28 cellular contexts compared by ENCODE assay signal in the genomic region with DNA sequence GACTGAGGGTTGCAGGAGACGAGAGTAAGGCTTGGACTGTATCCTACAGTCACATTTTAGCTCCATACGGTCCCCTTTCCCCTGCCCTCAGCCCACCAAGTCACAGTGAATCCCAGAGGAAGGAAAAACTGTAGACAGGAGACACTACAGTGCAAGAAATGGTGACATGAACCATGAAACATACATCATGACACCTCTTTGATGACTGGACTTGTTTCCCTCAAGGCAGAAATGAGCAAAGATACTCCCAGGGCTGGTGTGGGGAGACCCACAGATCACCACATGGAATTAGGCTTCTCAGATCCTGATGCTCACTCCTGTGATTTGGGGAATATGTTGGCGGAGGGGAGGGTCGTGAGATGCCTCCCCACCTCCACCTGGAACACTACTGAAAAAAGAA. TPM values are rescaled to one million over a fixed set of nuclear protein-coding genes. Genes with fewer than 3 reads are reported as not detected.
"Had no signal": no experiment of that assay in that cellular context is flagged by ENCODE, and none has a peak within 500 bp of the region (broad histone marks: within the 10 kb centered on the region; RNA-seq: fewer than 3 reads in every experiment).

No MANE protein-coding gene starts in this region.

- H3K27me3 ChIP-seq: breast epithelium, SJCRH30 had no signal

- H3K9me3 ChIP-seq: breast epithelium, SJCRH30, SK-N-SH had no signal

- H3K27ac ChIP-seq: breast epithelium, RWPE1, SJCRH30 had no signal

- H3K4me3 ChIP-seq: breast epithelium, SJCRH30 had no signal

- H3K4me1 ChIP-seq: breast epithelium had no signal

- H3K9me3 Mint-ChIP-seq: activated B cell treated with CpG ODN at 0.5 μM for 24 hours; activated CD4-positive, alpha-beta memory T cell treated with anti-CD3 and anti-CD28 coated beads, Interleukin-2, amount 10 ng/mL, durations not matched to agents 7 days and 5 days; activated CD4-positive, alpha-beta T cell treated with anti-CD3 and anti-CD28 coated beads, Interleukin-2, amount 10 ng/mL, durations not matched to agents 7 days and 5 days; activated naive CD4-positive, alpha-beta T cell treated with anti-CD3 and anti-CD28 coated beads, Interleukin-2, amount 50 U/mL, for 24 hours had no signal

- H3K36me3 Mint-ChIP-seq: activated naive CD4-positive, alpha-beta T cell treated with anti-CD3 and anti-CD28 coated beads, Interleukin-2, amount 50 U/mL, for 24 hours had no signal

- H3K27me3 Mint-ChIP-seq: activated naive CD4-positive, alpha-beta T cell treated with anti-CD3 and anti-CD28 coated beads, Interleukin-2, amount 50 U/mL, for 24 hours had no signal

- H3K36me3 ChIP-seq: breast epithelium, SJCRH30 had no signal

- H3K4me1 Mint-ChIP-seq: activated B cell treated with CpG ODN at 0.5 μM for 24 hours had no signal

- H3K4me3 Mint-ChIP-seq: activated B cell treated with CpG ODN at 0.5 μM for 24 hours; activated CD4-positive, alpha-beta memory T cell treated with anti-CD3 and anti-CD28 coated beads, Interleukin-2, amount 10 ng/mL, durations not matched to agents 7 days and 5 days; activated CD4-positive, alpha-beta T cell treated with anti-CD3 and anti-CD28 coated beads, Interleukin-2, amount 10 ng/mL, durations not matched to agents 7 days and 5 days had no signal

- DNase-seq: activated B cell treated with CpG ODN at 0.5 μM for 24 hours; activated CD4-positive, alpha-beta memory T cell treated with anti-CD3 and anti-CD28 coated beads, Interleukin-2, amount 10 ng/mL, durations not matched to agents 7 days and 5 days; activated CD4-positive, alpha-beta T cell treated with anti-CD3 and anti-CD28 coated beads for 1 hour; activated CD4-positive, alpha-beta T cell treated with anti-CD3 and anti-CD28 coated beads, Interleukin-2, amount 10 ng/mL, durations not matched to agents 7 days and 5 days; activated effector memory CD4-positive, alpha-beta T cell treated with Interleukin-2 at 50 U/mL for 16 hours; activated naive CD4-positive, alpha-beta T cell; activated T-cell treated with anti-CD3 and anti-CD28 coated beads, Interleukin-2, amount 50 U/mL, for 1 hour; aorta; caudate nucleus; Kasumi-1; KBM-7; NCI-H146; NCI-H187 treated with DMSO at 0.1 percent for 48 hours; NCI-H2081 treated with DMSO at 0.1 percent for 48 hours; NCI-H2227 treated with DMSO at 0.1 percent for 48 hours; NCI-H526; NCI-H82; Right ventricle myocardium superior; SK-N-SH had no signal

- H3K27ac Mint-ChIP-seq: activated B cell treated with CpG ODN at 0.5 μM for 24 hours; activated CD4-positive, alpha-beta memory T cell treated with anti-CD3 and anti-CD28 coated beads, Interleukin-2, amount 10 ng/mL, durations not matched to agents 7 days and 5 days had no signal

RNA-seq across cellular contexts. Expression of a gene that starts 48.2 kb away (rescaled TPM):
- total RNA-seq: activated B cell treated with CpG ODN at 0.5 μM for 24 hours; activated CD4-positive, alpha-beta memory T cell treated with anti-CD3 and anti-CD28 coated beads, Interleukin-2, amount 10 ng/mL, durations not matched to agents 7 days and 5 days; activated CD4-positive, alpha-beta T cell treated with anti-CD3 and anti-CD28 coated beads, Interleukin-2, amount 10 ng/mL, durations not matched to agents 7 days and 5 days; activated CD8-positive, alpha-beta memory T cell treated with anti-CD3 and anti-CD28 coated beads for 36 hours; aorta; breast epithelium; cerebellum; NCI-H460; OCI-LY7; Right ventricle myocardium superior; T-helper 1 cell treated with Interleukin-12 subunit alpha and Interleukin-12 subunit beta and Interleukin-4 antibody, amounts not matched to agents 30 ng/mL and 1 ng/mL, for 36 hours had no signal
- polyA plus RNA-seq: aorta had no signal
